In genomic region chr2:162074937-162075688, GRCh38 we compare ENCODE assay signal across 1 cellular context.
TF ChIP-seq lines count a peak whose summit lies in the region.

No MANE protein-coding gene starts in this region.

TF ChIP-seq in HepG2, 621 proteins besides CTCF, POLR2A, EP300 and RAD21 (continued from another document and continues in another):
- no peak for TF ChIP-seq ZBTB10 (CRISPR knock-in tag; IDR thresholded peaks at IDR 0.05; ENCODE audit: borderline replicate concordance)
- TF ChIP-seq SAFB2 (CRISPR knock-in tag; IDR thresholded peaks at IDR 0.05; ENCODE audit: borderline replicate concordance, low read depth), result no peak
- no peak for TF ChIP-seq KLF13 (CRISPR knock-in tag; IDR thresholded peaks at IDR 0.05)
- TF ChIP-seq ZNF614 (CRISPR knock-in tag; IDR thresholded peaks at IDR 0.05; ENCODE audit: borderline replicate concordance), result no peak
- TF ChIP-seq SP140L (CRISPR knock-in tag; IDR thresholded peaks at IDR 0.05; ENCODE audit: borderline replicate concordance), result no peak
- TF ChIP-seq ZNF704 (CRISPR knock-in tag; IDR thresholded peaks at IDR 0.05; ENCODE audit: borderline replicate concordance), result no peak
- TF ChIP-seq ZNF121 (CRISPR knock-in tag; IDR thresholded peaks at IDR 0.05), result no peak
- TF ChIP-seq RXRA (CRISPR knock-in tag; IDR thresholded peaks at IDR 0.05), result no peak
- TF ChIP-seq GATAD2A (CRISPR knock-in tag; IDR thresholded peaks at IDR 0.05), result peak; percentile 68; the same call in 1 of the 2 replicates
- TF ChIP-seq YEATS2 (CRISPR knock-in tag; IDR thresholded peaks at IDR 0.05; ENCODE audit: borderline replicate concordance), result no peak
- TF ChIP-seq FOSL1 (CRISPR knock-in tag; IDR thresholded peaks at IDR 0.05; ENCODE audit: borderline replicate concordance), result no peak
- no peak for TF ChIP-seq RORA (CRISPR knock-in tag; IDR thresholded peaks at IDR 0.05)
- no peak for TF ChIP-seq FOXA1 (IDR thresholded peaks at IDR 0.05)
- 0 out of 2 replicates have a peak, but pooled peaks have one; percentile 35 for TF ChIP-seq FOXA1 (CRISPR knock-in tag; IDR thresholded peaks at IDR 0.05)
- TF ChIP-seq ZBTB7B (CRISPR knock-in tag; IDR thresholded peaks at IDR 0.05), result 0 out of 2 replicates have a peak, but pooled peaks have one; percentile 77
- TF ChIP-seq HMG20B (CRISPR knock-in tag; conservative IDR thresholded peaks at IDR 0.05), result peak; percentile 26; the same call in 1 of the 2 replicates
- no peak for TF ChIP-seq CREB1 (IDR thresholded peaks at IDR 0.05)
- TF ChIP-seq CREB1 (CRISPR knock-in tag; IDR thresholded peaks at IDR 0.05), result no peak
- peak; percentile 55; the same call in 1 of the 2 replicates for TF ChIP-seq HHEX (CRISPR knock-in tag; IDR thresholded peaks at IDR 0.05)
- peak; percentile 93 for TF ChIP-seq FOXP4 (CRISPR knock-in tag; IDR thresholded peaks at IDR 0.05)
- no peak for TF ChIP-seq RBAK (CRISPR knock-in tag; IDR thresholded peaks at IDR 0.05)
- no peak for TF ChIP-seq BRCA1 (CRISPR knock-in tag; IDR thresholded peaks at IDR 0.05)
- TF ChIP-seq SPEN (CRISPR knock-in tag; IDR thresholded peaks at IDR 0.05; ENCODE audit: low read depth), result no peak
- no peak for TF ChIP-seq KDM5A (IDR thresholded peaks at IDR 0.05; ENCODE audit: borderline replicate concordance, low read length)
- TF ChIP-seq ZNF33A (CRISPR knock-in tag; IDR thresholded peaks at IDR 0.05; ENCODE audit: borderline replicate concordance), result no peak
- no peak for TF ChIP-seq ZNF383 (CRISPR knock-in tag; IDR thresholded peaks at IDR 0.05; ENCODE audit: borderline replicate concordance)
- TF ChIP-seq ZNF142 (CRISPR knock-in tag; IDR thresholded peaks at IDR 0.05), result no peak
- no peak for TF ChIP-seq ZFAT (CRISPR knock-in tag; conservative IDR thresholded peaks at IDR 0.05)
- TF ChIP-seq BCL6 (CRISPR knock-in tag; IDR thresholded peaks at IDR 0.05), result peak; percentile 69
- TF ChIP-seq ZNF501 (CRISPR knock-in tag; IDR thresholded peaks at IDR 0.05), result no peak
- TF ChIP-seq ASH2L (IDR thresholded peaks at IDR 0.05; ENCODE audit: insufficient read length, low read depth, low read length), result no peak
- no peak for TF ChIP-seq HNF1B (CRISPR knock-in tag; IDR thresholded peaks at IDR 0.05)
- no peak for TF ChIP-seq ZNF724P (CRISPR knock-in tag; IDR thresholded peaks at IDR 0.05; ENCODE audit: borderline replicate concordance)
- no peak for TF ChIP-seq IRX3 (CRISPR knock-in tag; IDR thresholded peaks at IDR 0.05; ENCODE audit: borderline replicate concordance, low read depth)
- no peak for TF ChIP-seq HOXA7 (CRISPR knock-in tag; IDR thresholded peaks at IDR 0.05)
- TF ChIP-seq PHF21A (CRISPR knock-in tag; IDR thresholded peaks at IDR 0.05), result no peak
- TF ChIP-seq ARID2 (CRISPR knock-in tag; IDR thresholded peaks at IDR 0.05; ENCODE audit: borderline replicate concordance), result no peak
- no peak for TF ChIP-seq ZNF326 (CRISPR knock-in tag; IDR thresholded peaks at IDR 0.05; ENCODE audit: borderline replicate concordance)
- no peak for TF ChIP-seq FOXK1 (CRISPR knock-in tag; IDR thresholded peaks at IDR 0.05; ENCODE audit: borderline replicate concordance, low read depth)
- TF ChIP-seq TARDBP (CRISPR knock-in tag; IDR thresholded peaks at IDR 0.05), result 0 out of 2 replicates have a peak, but pooled peaks have one; percentile 28
- TF ChIP-seq KMT2A (CRISPR knock-in tag; IDR thresholded peaks at IDR 0.05), result no peak
- TF ChIP-seq ETV6 (CRISPR knock-in tag; conservative IDR thresholded peaks at IDR 0.05), result no peak
- TF ChIP-seq HNF1A (IDR thresholded peaks at IDR 0.05; ENCODE audit: low read depth), result no peak
- TF ChIP-seq HNF1A (CRISPR knock-in tag; IDR thresholded peaks at IDR 0.05; ENCODE audit: borderline replicate concordance), result peak; percentile 42; the same call in 1 of the 2 replicates
- TF ChIP-seq PRMT3 (CRISPR knock-in tag; IDR thresholded peaks at IDR 0.05; ENCODE audit: borderline replicate concordance, low read depth), result no peak
- TF ChIP-seq ZNF7 (CRISPR knock-in tag; IDR thresholded peaks at IDR 0.05), result no peak
- TF ChIP-seq ATM (IDR thresholded peaks at IDR 0.05; ENCODE audit: borderline replicate concordance), result no peak
- no peak for TF ChIP-seq ZBTB8A (CRISPR knock-in tag; IDR thresholded peaks at IDR 0.05; ENCODE audit: borderline replicate concordance, low read depth)
- no peak for TF ChIP-seq ZFYVE20 (CRISPR knock-in tag; IDR thresholded peaks at IDR 0.05; ENCODE audit: borderline replicate concordance, low read depth)
- TF ChIP-seq TAF1 (CRISPR knock-in tag; IDR thresholded peaks at IDR 0.05), result no peak
- no peak for TF ChIP-seq ZNF607 (CRISPR knock-in tag; IDR thresholded peaks at IDR 0.05; ENCODE audit: borderline replicate concordance)
- no peak for TF ChIP-seq ZFP82 (CRISPR knock-in tag; IDR thresholded peaks at IDR 0.05; ENCODE audit: borderline replicate concordance)
- TF ChIP-seq ZNF790 (CRISPR knock-in tag; IDR thresholded peaks at IDR 0.05; ENCODE audit: borderline replicate concordance), result no peak
